In the genomic region with DNA sequence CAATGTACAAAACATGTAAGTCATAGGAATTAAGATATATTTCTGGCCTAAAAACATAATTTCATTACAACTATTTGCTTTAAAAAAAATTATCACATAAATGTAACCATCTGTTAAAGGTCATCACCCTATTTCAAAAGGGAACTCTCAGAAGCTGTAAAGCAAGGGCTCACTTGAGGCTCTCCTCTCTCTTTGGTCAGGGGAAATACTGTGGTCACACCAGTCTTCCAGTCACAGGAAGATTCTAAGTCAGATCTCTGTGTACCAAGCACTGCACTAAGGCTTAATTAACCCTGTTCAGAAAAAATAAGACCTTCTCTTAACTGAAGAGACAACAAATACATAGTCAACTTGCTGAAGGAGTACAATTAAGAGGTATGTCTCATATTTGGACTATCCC, we compare ENCODE assay signal across 27 cellular contexts.
A peak's percentile ranks its signal among the peaks of the same experiment; 100 is the strongest.
DNase-seq lines count a peak whose midpoint lies in the region; ATAC-seq, FAIRE-seq and TF ChIP-seq lines count a peak whose summit lies in the region.
"Had no signal": no experiment of that assay in that cellular context is flagged by ENCODE, and none has a peak within 500 bp of the region (broad histone marks: within the 10 kb centered on the region; RNA-seq: fewer than 3 reads in every experiment).

No MANE protein-coding gene starts in this region.

- H3K27ac ChIP-seq in SK-N-MC (peak overlapping the region; percentile 16; the same call in 1 of the 2 replicates), K562 (ENCODE audit: extremely low read depth, low read depth, low read length) (no peak overlapping the region), hepatocyte (no peak overlapping the region)
- H3K27ac ChIP-seq: PC-9, SJCRH30 had no signal

- H3K27ac Mint-ChIP-seq in stimulated activated effector memory CD8-positive, alpha-beta T cell treated with anti-CD3 and anti-CD28 coated beads, Interleukin-12 subunit alpha, Interleukin-12 subunit beta, amount 100 ng/mL, for 72 hours: no peak overlapping the region
- H3K27ac Mint-ChIP-seq: CD4-positive, alpha-beta memory T cell; T-helper 17 cell had no signal

- 0 out of 2 replicates have a peak, but pooled peaks cover 4% of the 10 kb centered on the region for H4K20me1 ChIP-seq in K562 (replicated peaks; ENCODE audit: control insufficient read depth, insufficient read depth, low read length)
- H4K20me1 ChIP-seq in hepatocyte (ENCODE audit: insufficient read depth, poor library complexity, severe bottlenecking): no peaks in the 10 kb centered on the region

- H3K9me3 ChIP-seq in SK-N-MC (ENCODE audit: low read depth, low read length): no peaks in the 10 kb centered on the region; the same call in 1 of the 2 replicates
- H3K9me3 ChIP-seq in K562 (replicated peaks; ENCODE audit: control insufficient read depth, insufficient read depth, low read depth, low read length): no peaks in the 10 kb centered on the region
- H3K9me3 ChIP-seq in hepatocyte (ENCODE audit: low read depth): no peaks in the 10 kb centered on the region
- H3K9me3 ChIP-seq: SJCRH30 had no signal

- no peak for TF ChIP-seq POLR2A in K562 (conservative IDR thresholded peaks at IDR 0.05)

- in situ Hi-C loops in K562 (cut with MboI): no loop called here

- BruUV-seq in K562 (replicated peaks; lab: Mats Ljungman, UMichigan): no TSS peak

- no peaks in the 10 kb centered on the region for H3K9me3 Mint-ChIP-seq in stimulated activated effector memory CD8-positive, alpha-beta T cell treated with anti-CD3 and anti-CD28 coated beads, Interleukin-12 subunit alpha, Interleukin-12 subunit beta, amount 100 ng/mL, for 72 hours
- H3K9me3 Mint-ChIP-seq: CD4-positive, alpha-beta memory T cell had no signal

- ATAC-seq in GM18907 (IDR thresholded peaks at IDR 0.05; ENCODE audit: unreplicated experiment) (peak; percentile 62), HG02678 (IDR thresholded peaks at IDR 0.05; ENCODE audit: unreplicated experiment) (peak; percentile 50), K562 (peak; percentile 40; the same call in 1 of the 3 replicates)
- no peak for ATAC-seq in stimulated activated effector memory CD8-positive, alpha-beta T cell treated with anti-CD3 and anti-CD28 coated beads, Interleukin-12 subunit alpha, Interleukin-12 subunit beta, amount 100 ng/mL, for 72 hours
- ATAC-seq: Right ventricle myocardium inferior, T-helper 17 cell had no signal

- H2AFZ ChIP-seq in K562 (ENCODE audit: low read depth, low read length) (no peak overlapping the region), hepatocyte (no peak overlapping the region)
- H2AFZ ChIP-seq: PC-9 had no signal

- H3K36me3 ChIP-seq in SK-N-MC (ENCODE audit: insufficient read depth, low read length) (peaks cover 47% of the 10 kb centered on the region), K562 (ENCODE audit: control insufficient read depth, insufficient read depth, low read length) (peaks cover 6% of the 10 kb centered on the region; the same call in 2 of the 3 replicates), hepatocyte (replicated peaks; ENCODE audit: insufficient read depth, low read depth) (no peaks in the 10 kb centered on the region)

- no peaks in the 10 kb centered on the region for H3K27me3 ChIP-seq in K562 (ENCODE audit: control insufficient read depth in 2 of 2, insufficient read depth in 2 of 2, low read length in 2 of 2)
- H3K27me3 ChIP-seq in hepatocyte: no peaks in the 10 kb centered on the region
- H3K27me3 ChIP-seq: SJCRH30 had no signal

- H3K79me2 ChIP-seq in K562 (ENCODE audit: control insufficient read depth, insufficient read depth, low read length) (peaks cover 17% of the 10 kb centered on the region; the same call in 2 of the 3 replicates), hepatocyte (no peaks in the 10 kb centered on the region)

- DNase-seq in SK-N-MC (ENCODE audit: low read depth, low spot score): no peak
- DNase-seq in K562 (ENCODE audit: extremely low read depth in 1 of 4, low spot score in 3 of 4): no peak
- DNase-seq in SW480 (ENCODE audit: low spot score): no peak
- no peak for DNase-seq in hepatocyte (ENCODE audit: low spot score)
- no peak for DNase-seq in stimulated activated effector memory CD8-positive, alpha-beta T cell treated with anti-CD3 and anti-CD28 coated beads, Interleukin-12 subunit alpha, Interleukin-12 subunit beta, amount 100 ng/mL, for 72 hours (ENCODE audit: low spot score in 2 of 2)
- DNase-seq: AML-193; C1 segment of cervical spinal cord; CD4-positive, alpha-beta memory T cell; COR-L47; DMS53; HCEC 1CT; Karpas-422; NCI-H1105 treated with DMSO at 0.1 percent for 48 hours; NCI-H146; NCI-H1930; NCI-H2107; NCI-H524; NCI-H748 treated with DMSO at 0.1 percent for 48 hours; PC-9; SJCRH30; SW 1271; T-helper 17 cell had no signal

- intact Hi-C loops in K562 (cut with micrococcal nuclease): no loop called here

- no peak overlapping the region for H3K9ac ChIP-seq in SK-N-MC (ENCODE audit: insufficient read length)
- H3K9ac ChIP-seq in K562 (ENCODE audit: insufficient read depth in 1 of 2, low read depth in 2 of 2, low read length in 2 of 2): no peak overlapping the region

- no peaks in the 10 kb centered on the region for H3K4me1 Mint-ChIP-seq in stimulated activated effector memory CD8-positive, alpha-beta T cell treated with anti-CD3 and anti-CD28 coated beads, Interleukin-12 subunit alpha, Interleukin-12 subunit beta, amount 100 ng/mL, for 72 hours
- H3K4me1 Mint-ChIP-seq: CD4-positive, alpha-beta memory T cell had no signal

- no peak for TF ChIP-seq RAD21 in K562 (CRISPR knock-in tag; conservative IDR thresholded peaks at IDR 0.05 in 1 of 2, IDR thresholded peaks at IDR 0.05 in 1 of 2)

- H3K9me2 ChIP-seq in hepatocyte (replicated peaks; ENCODE audit: insufficient read depth): no peaks in the 10 kb centered on the region

- no peaks in the 10 kb centered on the region for H3K9me1 ChIP-seq in K562 (ENCODE audit: control insufficient read depth, insufficient read depth, low read length)

- no peak for TF ChIP-seq EP300 in K562 (IDR thresholded peaks at IDR 0.05; ENCODE audit: low read length)

- no peak for FAIRE-seq in K562 (lab: Jason Lieb, UNC)
- FAIRE-seq: A204.1, H1 had no signal

- CTCF ChIA-PET in K562 (lab: Yijun Ruan, JAX; ENCODE audit: low intra/inter-chr PET ratio): no interaction called here

- no peak overlapping the region for H3K4me3 Mint-ChIP-seq in stimulated activated effector memory CD8-positive, alpha-beta T cell treated with anti-CD3 and anti-CD28 coated beads, Interleukin-12 subunit alpha, Interleukin-12 subunit beta, amount 100 ng/mL, for 72 hours
- H3K4me3 Mint-ChIP-seq: CD4-positive, alpha-beta memory T cell; T-helper 17 cell had no signal

- H3K4me2 ChIP-seq in K562 (ENCODE audit: insufficient read depth, low read length): no peak overlapping the region
- no peak overlapping the region for H3K4me2 ChIP-seq in hepatocyte
- H3K4me2 ChIP-seq: PC-9 had no signal

- POLR2A ChIA-PET in K562 (lab: Yijun Ruan, JAX): no interaction called here

- TF ChIP-seq CTCF in K562 (IDR thresholded peaks at IDR 0.05 in 2 of 3, conservative IDR thresholded peaks at IDR 0.05 in 1 of 3; ENCODE audit: insufficient read depth in 2 of 3, low read depth in 1 of 3, low read length in 3 of 3): no peak
- TF ChIP-seq CTCF in hepatocyte (IDR thresholded peaks at IDR 0.05; ENCODE audit: poor library complexity): no peak

- no peaks in the 10 kb centered on the region for H3K4me1 ChIP-seq in K562 (replicated peaks in 1 of 2; ENCODE audit: control insufficient read depth in 2 of 2, insufficient read depth in 2 of 2, low read length in 2 of 2)
- peaks cover 8% of the 10 kb centered on the region for H3K4me1 ChIP-seq in hepatocyte (ENCODE audit: insufficient read depth)

- no peak overlapping the region for H3K4me3 ChIP-seq in SK-N-MC
- no peak overlapping the region for H3K4me3 ChIP-seq in K562
- H3K4me3 ChIP-seq in hepatocyte: no peak overlapping the region
- H3K4me3 ChIP-seq: PC-9, SJCRH30 had no signal

- no peaks in the 10 kb centered on the region for H3K36me3 Mint-ChIP-seq in stimulated activated effector memory CD8-positive, alpha-beta T cell treated with anti-CD3 and anti-CD28 coated beads, Interleukin-12 subunit alpha, Interleukin-12 subunit beta, amount 100 ng/mL, for 72 hours

TF ChIP-seq in K562, 482 proteins besides CTCF, POLR2A, EP300 and RAD21:
- no peak for TF ChIP-seq BDP1 (IDR thresholded peaks at IDR 0.05; ENCODE audit: insufficient read depth, insufficient read length)
- TF ChIP-seq NUFIP1 (IDR thresholded peaks at IDR 0.05; ENCODE audit: partially characterized antibody): no peak
- no peak for TF ChIP-seq ZNF134 (CRISPR knock-in tag; conservative IDR thresholded peaks at IDR 0.05)
- no peak for TF ChIP-seq ZFPM2 (CRISPR knock-in tag; IDR thresholded peaks at IDR 0.05)
- no peak for TF ChIP-seq FUS (optimal IDR thresholded peaks at IDR 0.05; ENCODE audit: low read depth, low read length)
- TF ChIP-seq NCOA1 (IDR thresholded peaks at IDR 0.05; ENCODE audit: low read depth): no peak
- no peak for TF ChIP-seq KDM2B (CRISPR knock-in tag; IDR thresholded peaks at IDR 0.05)
- TF ChIP-seq ZNF785 (CRISPR knock-in tag; IDR thresholded peaks at IDR 0.05): no peak
- no peak for TF ChIP-seq ZC3H8 (IDR thresholded peaks at IDR 0.05)
- TF ChIP-seq, protein P1, sequence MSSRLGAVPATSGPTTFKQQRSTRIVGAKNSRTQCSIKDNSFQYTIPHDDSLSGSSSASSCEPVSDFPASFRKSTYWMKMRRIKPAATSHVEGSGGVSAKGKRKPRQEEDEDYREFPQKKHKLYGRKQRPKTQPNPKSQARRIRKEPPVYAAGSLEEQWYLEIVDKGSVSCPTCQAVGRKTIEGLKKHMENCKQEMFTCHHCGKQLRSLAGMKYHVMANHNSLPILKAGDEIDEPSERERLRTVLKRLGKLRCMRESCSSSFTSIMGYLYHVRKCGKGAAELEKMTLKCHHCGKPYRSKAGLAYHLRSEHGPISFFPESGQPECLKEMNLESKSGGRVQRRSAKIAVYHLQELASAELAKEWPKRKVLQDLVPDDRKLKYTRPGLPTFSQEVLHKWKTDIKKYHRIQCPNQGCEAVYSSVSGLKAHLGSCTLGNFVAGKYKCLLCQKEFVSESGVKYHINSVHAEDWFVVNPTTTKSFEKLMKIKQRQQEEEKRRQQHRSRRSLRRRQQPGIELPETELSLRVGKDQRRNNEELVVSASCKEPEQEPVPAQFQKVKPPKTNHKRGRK (tag; IDR thresholded peaks at IDR 0.05): no peak
- TF ChIP-seq, protein P2, sequence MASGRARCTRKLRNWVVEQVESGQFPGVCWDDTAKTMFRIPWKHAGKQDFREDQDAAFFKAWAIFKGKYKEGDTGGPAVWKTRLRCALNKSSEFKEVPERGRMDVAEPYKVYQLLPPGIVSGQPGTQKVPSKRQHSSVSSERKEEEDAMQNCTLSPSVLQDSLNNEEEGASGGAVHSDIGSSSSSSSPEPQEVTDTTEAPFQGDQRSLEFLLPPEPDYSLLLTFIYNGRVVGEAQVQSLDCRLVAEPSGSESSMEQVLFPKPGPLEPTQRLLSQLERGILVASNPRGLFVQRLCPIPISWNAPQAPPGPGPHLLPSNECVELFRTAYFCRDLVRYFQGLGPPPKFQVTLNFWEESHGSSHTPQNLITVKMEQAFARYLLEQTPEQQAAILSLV (tag; IDR thresholded peaks at IDR 0.05): no peak
